In genomic region chr14:31411218-31411727, GRCh38 we compare ENCODE assay signal across 21 cellular contexts. TPM values are rescaled to one million over a fixed set of nuclear protein-coding genes. Genes with fewer than 3 reads are reported as not detected.
DNase-seq lines count a peak whose midpoint lies in the region; ATAC-seq lines count a peak whose summit lies in the region.
"Had no signal": no experiment of that assay in that cellular context is flagged by ENCODE, and none has a peak within 500 bp of the region (broad histone marks: within the 10 kb centered on the region; RNA-seq: fewer than 3 reads in every experiment).

No MANE protein-coding gene starts in this region.

- no peak for ATAC-seq in GM18861 (IDR thresholded peaks at IDR 0.05; ENCODE audit: unreplicated experiment)
- no peak for ATAC-seq in GM21825 (IDR thresholded peaks at IDR 0.05; ENCODE audit: unreplicated experiment)
- ATAC-seq: mucosa of descending colon, T-cell had no signal

- peak; percentile 31 for DNase-seq in CD1c-positive myeloid dendritic cell (ENCODE audit: extremely low spot score)
- DNase-seq in M059J (ENCODE audit: low read depth) = peak; percentile 10
- peak; percentile 38 for DNase-seq in dedifferentiated amniotic fluid mesenchymal stem cell (ENCODE audit: extremely low spot score)
- peak; percentile 18 for DNase-seq in myocyte (ENCODE audit: low read depth)
- DNase-seq in NCI-H2107 (lab: John Stamatoyannopoulos, UW) = no peak
- no peak for DNase-seq in SW480 (ENCODE audit: low spot score)
- DNase-seq: activated CD4-positive, alpha-beta T cell treated with anti-CD3 and anti-CD28 coated beads, Interleukin-2, amount 50 U/mL, for 4 hours; activated naive CD4-positive, alpha-beta T cell; activated T-cell treated with anti-CD3 and anti-CD28 coated beads for 4 hours; AML-193; esophagus squamous epithelium; GOT3; KBM-7; mucosa of descending colon; NCI-H1417; NCI-H2171 treated with DMSO at 0.1 percent for 48 hours; nucleus accumbens; stimulated activated CD4-positive, alpha-beta T cell treated with anti-CD3 and anti-CD28 coated beads, Interleukin-4, amount 100 ng/mL, for 4 hours; T-cell had no signal

RNA-seq across cellular contexts. Expression of gene HEATR5A, which starts 9.1 kb away (rescaled TPM):
- total RNA-seq in M059J (2014; rRNA removed; shearing (Covaris generic)) = 9.8 and 16.7 TPM in 2 replicates
- 22.4 and 31.0 TPM in 2 replicates for total RNA-seq in myocyte
- polyA plus RNA-seq in myocyte (2012) = 18.6 TPM

RNA-seq across cellular contexts. Expression of gene DTD2, which starts 46.0 kb away (rescaled TPM):
- 13.6 and 22.9 TPM in 2 replicates for total RNA-seq in M059J (2014; rRNA removed; shearing (Covaris generic))
- total RNA-seq in myocyte = 28.0 and 32.7 TPM in 2 replicates
- 11.8 TPM for polyA plus RNA-seq in myocyte (2012)

Comparison
In these comparisons a context has a peak if more than half of its experiments do, and no peak if none do; other contexts are left out.
1. DNase-seq: peak in CD1c-positive myeloid dendritic cell (single experiment), M059J (single experiment), dedifferentiated amniotic fluid mesenchymal stem cell (single experiment) and myocyte (single experiment); none in NCI-H2107 (single experiment) and SW480 (single experiment).